1 cellular context compared by ENCODE assay signal in genomic region chr15:80559320-80559693, GRCh38.
TF ChIP-seq lines count a peak whose summit lies in the region.

No MANE protein-coding gene starts in this region.

TF ChIP-seq in HepG2, 621 proteins besides CTCF, POLR2A, EP300 and RAD21 (continued from another document):
- TF ChIP-seq ZNF770 (CRISPR knock-in tag; IDR thresholded peaks at IDR 0.05) = no peak
- no peak for TF ChIP-seq ZNF747 (CRISPR knock-in tag; IDR thresholded peaks at IDR 0.05; ENCODE audit: borderline replicate concordance)
- TF ChIP-seq MTF2 (CRISPR knock-in tag; IDR thresholded peaks at IDR 0.05; ENCODE audit: borderline replicate concordance) = no peak
- no peak for TF ChIP-seq SALL1 (CRISPR knock-in tag; IDR thresholded peaks at IDR 0.05)
- TF ChIP-seq EED (CRISPR knock-in tag; IDR thresholded peaks at IDR 0.05) = no peak
- TF ChIP-seq CHCHD3 (CRISPR knock-in tag; IDR thresholded peaks at IDR 0.05) = no peak
- TF ChIP-seq, protein P1, sequence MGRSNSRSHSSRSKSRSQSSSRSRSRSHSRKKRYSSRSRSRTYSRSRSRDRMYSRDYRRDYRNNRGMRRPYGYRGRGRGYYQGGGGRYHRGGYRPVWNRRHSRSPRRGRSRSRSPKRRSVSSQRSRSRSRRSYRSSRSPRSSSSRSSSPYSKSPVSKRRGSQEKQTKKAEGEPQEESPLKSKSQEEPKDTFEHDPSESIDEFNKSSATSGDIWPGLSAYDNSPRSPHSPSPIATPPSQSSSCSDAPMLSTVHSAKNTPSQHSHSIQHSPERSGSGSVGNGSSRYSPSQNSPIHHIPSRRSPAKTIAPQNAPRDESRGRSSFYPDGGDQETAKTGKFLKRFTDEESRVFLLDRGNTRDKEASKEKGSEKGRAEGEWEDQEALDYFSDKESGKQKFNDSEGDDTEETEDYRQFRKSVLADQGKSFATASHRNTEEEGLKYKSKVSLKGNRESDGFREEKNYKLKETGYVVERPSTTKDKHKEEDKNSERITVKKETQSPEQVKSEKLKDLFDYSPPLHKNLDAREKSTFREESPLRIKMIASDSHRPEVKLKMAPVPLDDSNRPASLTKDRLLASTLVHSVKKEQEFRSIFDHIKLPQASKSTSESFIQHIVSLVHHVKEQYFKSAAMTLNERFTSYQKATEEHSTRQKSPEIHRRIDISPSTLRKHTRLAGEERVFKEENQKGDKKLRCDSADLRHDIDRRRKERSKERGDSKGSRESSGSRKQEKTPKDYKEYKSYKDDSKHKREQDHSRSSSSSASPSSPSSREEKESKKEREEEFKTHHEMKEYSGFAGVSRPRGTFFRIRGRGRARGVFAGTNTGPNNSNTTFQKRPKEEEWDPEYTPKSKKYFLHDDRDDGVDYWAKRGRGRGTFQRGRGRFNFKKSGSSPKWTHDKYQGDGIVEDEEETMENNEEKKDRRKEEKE (IDR thresholded peaks at IDR 0.05) = no peak
- no peak for TF ChIP-seq GTF2F1 (IDR thresholded peaks at IDR 0.05; ENCODE audit: low read length)
- no peak for TF ChIP-seq E2F2 (CRISPR knock-in tag; IDR thresholded peaks at IDR 0.05; ENCODE audit: borderline replicate concordance)
- TF ChIP-seq ATF5 (CRISPR knock-in tag; IDR thresholded peaks at IDR 0.05; ENCODE audit: low read depth) = no peak
